1 cellular context compared by ENCODE assay signal in genomic region chr9:134313470-134313869, GRCh38.
TF ChIP-seq lines count a peak whose summit lies in the region.

No MANE protein-coding gene starts in this region.

TF ChIP-seq in HCT116, 20 proteins besides CTCF, POLR2A, EP300 and RAD21 (continued from another document):
- TF ChIP-seq REST (IDR thresholded peaks at IDR 0.05; ENCODE audit: low read depth) (no peak), CEBPB (IDR thresholded peaks at IDR 0.05; ENCODE audit: low read depth) (no peak), FOSL1 (IDR thresholded peaks at IDR 0.05; ENCODE audit: low read depth) (no peak), TCF7L2 (IDR thresholded peaks at IDR 0.05; ENCODE audit: borderline replicate concordance, extremely low read depth, insufficient read depth, insufficient read length) (no peak), YY1 (IDR thresholded peaks at IDR 0.05; ENCODE audit: extremely low read depth, insufficient replicate concordance, low read depth, low read length) (no peak), JUND (IDR thresholded peaks at IDR 0.05) (no peak), ZBTB33 (IDR thresholded peaks at IDR 0.05; ENCODE audit: extremely low read depth, insufficient replicate concordance, low read length) (no peak), ZFX (IDR thresholded peaks at IDR 0.05) (no peak), SRF (IDR thresholded peaks at IDR 0.05; ENCODE audit: low read depth) (no peak), ATF3 (IDR thresholded peaks at IDR 0.05) (no peak), ELF1 (IDR thresholded peaks at IDR 0.05; ENCODE audit: borderline replicate concordance, low read depth) (no peak), EZH2 (IDR thresholded peaks at IDR 0.05) (no peak)
